ENCODE assay signal across 29 cellular contexts in genomic region chr4:155487231-155487630, GRCh38.
"Had no signal": no experiment of that assay in that cellular context is flagged by ENCODE, and none has a peak within 500 bp of the region (broad histone marks: within the 10 kb centered on the region; RNA-seq: fewer than 3 reads in every experiment).

No MANE protein-coding gene starts in this region.

- H3K36me3 ChIP-seq: heart right ventricle, left lung, neural progenitor cell, spleen, tibial artery had no signal

- H2AFZ ChIP-seq: neural progenitor cell had no signal

- H3K4me3 ChIP-seq: heart right ventricle, left lung, neural progenitor cell, psoas muscle, skin epidermis, spleen, testis, tibial artery had no signal

- H3K27me3 ChIP-seq: heart right ventricle, left lung, neural progenitor cell, spleen, testis, tibial artery had no signal

- H3K4me3 Mint-ChIP-seq: dendritic cell treated with granulocyte-macrophage colony-stimulating factor and Interleukin-4, amounts not matched to agents 40 ng/mL and 50 ng/mL, for 4 days; endodermal cell; mesothelial cell of epicardium; naive thymus-derived CD4-positive, alpha-beta T cell; nephron; neural progenitor cell; type B pancreatic cell had no signal

- H3K9ac ChIP-seq: neural progenitor cell had no signal

- H3K36me3 Mint-ChIP-seq: mesothelial cell of epicardium; naive thymus-derived CD4-positive, alpha-beta T cell; neural progenitor cell; type B pancreatic cell had no signal

- H3K27me3 Mint-ChIP-seq: dendritic cell treated with granulocyte-macrophage colony-stimulating factor and Interleukin-4, amounts not matched to agents 40 ng/mL and 50 ng/mL, for 4 days had no signal

- H3K4me1 Mint-ChIP-seq: naive thymus-derived CD4-positive, alpha-beta T cell; nephron had no signal

- H3K9me3 Mint-ChIP-seq: dendritic cell treated with granulocyte-macrophage colony-stimulating factor and Interleukin-4, amounts not matched to agents 40 ng/mL and 50 ng/mL, for 4 days; endodermal cell; mesothelial cell of epicardium; naive thymus-derived CD4-positive, alpha-beta T cell; nephron; neural progenitor cell; type B pancreatic cell had no signal

- H3K9me3 ChIP-seq: heart right ventricle, left lung, psoas muscle, spleen, testis, tibial artery had no signal

- FAIRE-seq: colon, islet of Langerhans had no signal

- H3K4me2 ChIP-seq: neural progenitor cell had no signal

- ATAC-seq: esophagus mucosa; heart right ventricle; left cardiac atrium; left lung; naive thymus-derived CD4-positive, alpha-beta T cell; psoas muscle; right cardiac atrium had no signal

- H3K4me1 ChIP-seq: heart right ventricle, left lung, psoas muscle, spleen, testis had no signal

- DNase-seq: effector CD8-positive, alpha-beta T cell; endodermal cell; foreskin melanocyte; glutamatergic neuron; heart right ventricle; hippocampal formation; left cardiac atrium; left lung; mesenchymal stem cell; naive thymus-derived CD4-positive, alpha-beta T cell; posterior cingulate gyrus; psoas muscle; right cardiac atrium; spleen; stimulated activated CD4-positive, alpha-beta T cell treated with anti-CD3 and anti-CD28 coated beads, Interleukin-2, amount 100 ng/mL, for 48 hours; stimulated activated naive CD4-positive, alpha-beta T cell; substantia nigra; testis; tibial artery had no signal

- H3K27ac ChIP-seq: epithelial cell of prostate, heart right ventricle, left lung, neural progenitor cell, psoas muscle, skin epidermis, spleen, testis, tibial artery had no signal

- H3K27ac Mint-ChIP-seq: dendritic cell treated with granulocyte-macrophage colony-stimulating factor and Interleukin-4, amounts not matched to agents 40 ng/mL and 50 ng/mL, for 4 days; endodermal cell; mesothelial cell of epicardium; naive thymus-derived CD4-positive, alpha-beta T cell; nephron; neural progenitor cell; type B pancreatic cell had no signal
